14 cellular contexts compared by ENCODE assay signal in the genomic region with DNA sequence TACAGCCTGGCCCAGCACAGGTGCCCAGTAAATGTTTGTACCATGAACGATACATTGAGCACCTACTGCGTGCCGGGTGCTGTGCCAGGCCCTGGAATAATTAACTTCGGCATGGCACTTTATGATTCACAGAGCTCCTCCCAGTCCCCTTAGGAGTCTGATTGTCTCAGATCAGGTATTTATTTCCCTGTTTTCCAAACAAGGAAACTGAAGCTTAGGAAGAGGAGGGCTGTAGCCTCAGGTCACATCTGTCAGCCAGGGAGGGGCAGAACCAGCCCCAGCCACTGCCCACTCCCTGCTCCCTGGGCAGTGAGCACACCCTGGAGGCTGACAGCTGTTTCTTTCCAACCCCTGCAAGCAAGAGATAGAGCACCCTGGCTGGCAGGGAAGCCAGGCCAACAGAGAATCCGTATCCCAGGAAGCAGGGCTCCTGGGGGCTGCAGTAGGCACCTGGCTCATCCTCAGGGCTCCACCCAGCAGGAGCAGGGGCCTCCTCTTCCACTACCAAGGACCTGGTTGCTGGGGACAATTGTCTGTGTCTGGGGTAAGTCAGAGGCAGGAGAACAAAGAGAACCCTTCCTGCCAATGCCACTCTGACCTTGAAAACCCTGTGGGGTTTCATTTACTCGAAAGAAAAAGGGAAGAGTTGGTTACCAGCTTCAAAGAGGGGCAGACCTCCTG.
DNase-seq lines count a peak whose midpoint lies in the region; ATAC-seq, FAIRE-seq and TF ChIP-seq lines count a peak whose summit lies in the region.
"Had no signal": no experiment of that assay in that cellular context is flagged by ENCODE, and none has a peak within 500 bp of the region (broad histone marks: within the 10 kb centered on the region; RNA-seq: fewer than 3 reads in every experiment).

No MANE protein-coding gene starts in this region.

- FAIRE-seq in kidney (lab: Jason Lieb, UNC), result no peak

- TF ChIP-seq CTCF in kidney (IDR thresholded peaks at IDR 0.05; ENCODE audit: borderline replicate concordance, extremely low read depth, insufficient read depth) (no peak), omental fat pad (IDR thresholded peaks at IDR 0.05) (no peak)

- peak overlapping the region in 1 of 2 donors; percentile 53 for H3K9ac ChIP-seq in kidney (ENCODE audit: low read length in 2 of 2)
- H3K9ac ChIP-seq in skeletal muscle tissue (ENCODE audit: low read depth in 1 of 3, low read length in 3 of 3), result peak overlapping the region in 2 of 3 donors; percentile 52 to 60
- H3K9ac ChIP-seq: parathyroid adenoma had no signal

- no peaks in the 10 kb centered on the region for H3K27me3 ChIP-seq in skeletal muscle tissue (ENCODE audit: control insufficient read depth in 3 of 3, insufficient read depth in 3 of 3, low read length in 3 of 3)

- H3K4me1 ChIP-seq in kidney (ENCODE audit: control insufficient read depth in 1 of 2, insufficient read depth in 1 of 2, low read depth in 1 of 2, low read length in 2 of 2) (peaks cover 24 to 41% of the 10 kb centered on the region in 2 donors), skeletal muscle tissue (ENCODE audit: control insufficient read depth in 3 of 3, insufficient read depth in 3 of 3, low read length in 3 of 3) (peaks cover 93 to 96% (median 95%) of the 10 kb centered on the region in 3 donors)

- DNase-seq in HPDE6-E6E7 (ENCODE audit: extremely low spot score) (peak; percentile 90), UCSD-AML1 (lab: John Stamatoyannopoulos, UW; ENCODE audit: unreplicated experiment) (peak; percentile 25), kidney (peak; percentile 82), iPS-NIHi11 (ENCODE audit: low spot score) (no peak), omental fat pad (ENCODE audit: low spot score) (no peak)
- DNase-seq in activated T-cell treated with anti-CD3 and anti-CD28 coated beads, Interleukin-2, amount 50 U/mL, for 48 hours, result no peak
- DNase-seq: activated naive CD8-positive, alpha-beta T cell treated with anti-CD3 and anti-CD28 coated beads, Interleukin-2, amount 10 ng/mL, durations not matched to agents 7 days and 5 days; CD8-positive, alpha-beta memory T cell; NCI-H1436 treated with DMSO at 0.1 percent for 48 hours; T-helper 9 cell had no signal

- H3K27ac ChIP-seq in kidney (ENCODE audit: low read depth in 2 of 2, low read length in 2 of 2) (peak overlapping the region; percentile 60 to 65), skeletal muscle tissue (ENCODE audit: low read depth, low read length) (peak overlapping the region; percentile 28)
- H3K27ac ChIP-seq: parathyroid adenoma, thoracic aorta had no signal

- H3K36me3 ChIP-seq in kidney (ENCODE audit: control insufficient read depth in 1 of 2, insufficient read depth in 2 of 2, low read length in 2 of 2) (no peaks in the 10 kb centered on the region), skeletal muscle tissue (ENCODE audit: control insufficient read depth in 3 of 3, insufficient read depth in 3 of 3, low read length in 3 of 3) (no peaks in the 10 kb centered on the region)
- H3K36me3 ChIP-seq: thoracic aorta had no signal

- H3K9me3 ChIP-seq in kidney (ENCODE audit: control insufficient read depth in 1 of 2, low read length in 2 of 2) (no peaks in the 10 kb centered on the region), skeletal muscle tissue (ENCODE audit: control insufficient read depth in 3 of 3, low read length in 3 of 3) (no peaks in the 10 kb centered on the region)
- H3K9me3 ChIP-seq: thoracic aorta had no signal

- no peak for ATAC-seq in HG02852 (IDR thresholded peaks at IDR 0.05; ENCODE audit: unreplicated experiment)
- ATAC-seq in omental fat pad (ENCODE audit: low FRiP score), result no peak

- H3K4me3 ChIP-seq in kidney (ENCODE audit: low read length in 2 of 2) (no peak overlapping the region), skeletal muscle tissue (ENCODE audit: low read length in 3 of 3) (no peak overlapping the region)
- H3K4me3 ChIP-seq: thoracic aorta had no signal

- intact Hi-C loops in kidney (cut with DNase I), result no loop called here

Comparison
In these comparisons a context has a peak if more than half of its experiments do, and no peak if none do; other contexts are left out.
1. DNase-seq: peak in HPDE6-E6E7 (single experiment), UCSD-AML1 (single experiment) and kidney (single experiment); none in iPS-NIHi11 (single experiment), activated T-cell treated with anti-CD3 and anti-CD28 coated beads, Interleukin-2, amount 50 U/mL, for 48 hours (0 of 2) and omental fat pad (single experiment).